ENCODE assay signal across 1 cellular context in genomic region chr3:105868745-105869530, GRCh38.
TF ChIP-seq lines count a peak whose summit lies in the region.

Gene CBLB (minus strand): TSS chr3:105869012. CDS start chr3:105867577, 1,435 bp downstream.

TF ChIP-seq in HepG2, 621 proteins besides CTCF, POLR2A, EP300 and RAD21 (continued from another document and continues in another):
- TF ChIP-seq ZNF800 (CRISPR knock-in tag; IDR thresholded peaks at IDR 0.05) (peak; percentile 20; the same call in 1 of the 2 replicates), AGO1 (IDR thresholded peaks at IDR 0.05; ENCODE audit: low read depth, low read length, poor library complexity, severe bottlenecking) (no peak), ETV6 (CRISPR knock-in tag; conservative IDR thresholded peaks at IDR 0.05) (no peak), TCF7L2 (IDR thresholded peaks at IDR 0.05; ENCODE audit: low read depth, low read length) (no peak), ZBTB46 (CRISPR knock-in tag; IDR thresholded peaks at IDR 0.05; ENCODE audit: borderline replicate concordance) (no peak), ZNF549 (CRISPR knock-in tag; IDR thresholded peaks at IDR 0.05) (no peak), ZNF737 (CRISPR knock-in tag; IDR thresholded peaks at IDR 0.05; ENCODE audit: borderline replicate concordance) (no peak), SNAPC4 (CRISPR knock-in tag; IDR thresholded peaks at IDR 0.05) (no peak), ZNF235 (CRISPR knock-in tag; IDR thresholded peaks at IDR 0.05; ENCODE audit: borderline replicate concordance) (no peak), GRHL1 (CRISPR knock-in tag; conservative IDR thresholded peaks at IDR 0.05) (no peak), ZNF263 (CRISPR knock-in tag; IDR thresholded peaks at IDR 0.05) (peak; percentile 39; the same call in 1 of the 2 replicates), MAZ (IDR thresholded peaks at IDR 0.05; ENCODE audit: borderline replicate concordance, low read depth, low read length) (no peak), MAZ (CRISPR knock-in tag; IDR thresholded peaks at IDR 0.05; ENCODE audit: low read depth) (0 out of 2 replicates have a peak, but pooled peaks have one; percentile 50), U2AF1 (optimal IDR thresholded peaks at IDR 0.05; ENCODE audit: low read depth, low read length) (no peak), ZNF564 (CRISPR knock-in tag; IDR thresholded peaks at IDR 0.05) (no peak), ZSCAN31 (CRISPR knock-in tag; IDR thresholded peaks at IDR 0.05; ENCODE audit: low read depth) (peak; percentile 6), ZNF232 (CRISPR knock-in tag; IDR thresholded peaks at IDR 0.05; ENCODE audit: borderline replicate concordance) (peak; percentile 55), ZMYM2 (CRISPR knock-in tag; IDR thresholded peaks at IDR 0.05) (no peak), ZNF562 (CRISPR knock-in tag; IDR thresholded peaks at IDR 0.05; ENCODE audit: borderline replicate concordance) (no peak), ARNT2 (CRISPR knock-in tag; IDR thresholded peaks at IDR 0.05; ENCODE audit: low read depth) (peak; percentile 44; the same call in 1 of the 2 replicates), HNRNPK (IDR thresholded peaks at IDR 0.05; ENCODE audit: low read depth, low read length, poor library complexity, severe bottlenecking) (peak; percentile 46), TCF12 (IDR thresholded peaks at IDR 0.05) (no peak), TCF12 (CRISPR knock-in tag; IDR thresholded peaks at IDR 0.05) (no peak), FOSL2 (CRISPR knock-in tag; IDR thresholded peaks at IDR 0.05) (0 out of 2 replicates have a peak, but pooled peaks have one; percentile 26), NFYC (CRISPR knock-in tag; IDR thresholded peaks at IDR 0.05) (peak; percentile 87), ETS1 (CRISPR knock-in tag; IDR thresholded peaks at IDR 0.05) (no peak), DR1 (CRISPR knock-in tag; IDR thresholded peaks at IDR 0.05) (0 out of 2 replicates have a peak, but pooled peaks have one; percentile 8), XRCC5 (optimal IDR thresholded peaks at IDR 0.05; ENCODE audit: low read length) (no peak), ZNF414 (CRISPR knock-in tag; IDR thresholded peaks at IDR 0.05) (peak; percentile 48; the same call in 1 of the 2 replicates), ZNF530 (CRISPR knock-in tag; IDR thresholded peaks at IDR 0.05; ENCODE audit: low read depth) (no peak), FUBP1 (CRISPR knock-in tag; IDR thresholded peaks at IDR 0.05; ENCODE audit: borderline replicate concordance) (no peak), AKAP8 (CRISPR knock-in tag; IDR thresholded peaks at IDR 0.05) (0 out of 2 replicates have a peak, but pooled peaks have one; percentile 33), CSRNP1 (CRISPR knock-in tag; IDR thresholded peaks at IDR 0.05) (no peak; the same call in 1 of the 2 replicates), ZNF782 (CRISPR knock-in tag; IDR thresholded peaks at IDR 0.05; ENCODE audit: borderline replicate concordance) (0 out of 2 replicates have a peak, but pooled peaks have one; percentile 19), ZFY (CRISPR knock-in tag; IDR thresholded peaks at IDR 0.05) (peak; percentile 77), SP5 (CRISPR knock-in tag; IDR thresholded peaks at IDR 0.05; ENCODE audit: borderline replicate concordance, low read depth) (peak; percentile 54), ZSCAN21 (CRISPR knock-in tag; IDR thresholded peaks at IDR 0.05; ENCODE audit: borderline replicate concordance) (peak; percentile 67; the same call in 1 of the 2 replicates), ZNF33A (CRISPR knock-in tag; IDR thresholded peaks at IDR 0.05; ENCODE audit: borderline replicate concordance) (no peak), PHF20 (CRISPR knock-in tag; IDR thresholded peaks at IDR 0.05) (peak; percentile 52; the same call in 1 of the 2 replicates), NR2F6 (IDR thresholded peaks at IDR 0.05) (no peak), NR2F6 (CRISPR knock-in tag; IDR thresholded peaks at IDR 0.05) (peak; percentile 12; the same call in 1 of the 2 replicates), HDAC2 (CRISPR knock-in tag; IDR thresholded peaks at IDR 0.05) (peak; percentile 4), ZBTB43 (CRISPR knock-in tag; conservative IDR thresholded peaks at IDR 0.05) (peak; percentile 7; the same call in 1 of the 2 replicates), RFX1 (IDR thresholded peaks at IDR 0.05) (peak; percentile 66; the same call in 1 of the 2 replicates)
